Comparison of ENCODE assay signal across 22 cellular contexts in the genomic region with DNA sequence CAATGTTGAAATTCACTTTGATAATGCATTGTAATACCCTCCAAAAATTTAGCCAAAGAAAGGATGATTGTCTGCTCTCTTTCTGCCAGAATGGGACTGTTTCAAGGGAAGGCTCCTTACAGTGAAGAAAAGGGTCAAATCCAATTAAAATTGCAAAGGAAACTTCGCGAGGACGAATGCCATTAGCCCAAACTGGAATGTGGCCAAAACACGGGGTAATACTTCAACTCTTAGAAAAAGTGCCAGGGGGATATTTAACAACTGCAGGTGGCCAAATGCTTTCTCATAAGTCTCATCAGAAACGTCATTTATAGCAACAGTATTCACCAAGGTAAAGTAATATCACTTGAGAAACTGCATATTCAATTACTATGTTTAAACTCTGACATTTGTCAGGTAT. TPM values are rescaled to one million over a fixed set of nuclear protein-coding genes. Genes with fewer than 3 reads are reported as not detected.
"Had no signal": no experiment of that assay in that cellular context is flagged by ENCODE, and none has a peak within 500 bp of the region (broad histone marks: within the 10 kb centered on the region; RNA-seq: fewer than 3 reads in every experiment).

No MANE protein-coding gene starts in this region.

- H3K9me3 ChIP-seq: MG63, SK-N-SH had no signal

- DNase-seq: KBM-7; MG63; NCI-H1092; NCI-H1417 treated with DMSO at 0.1 percent for 48 hours; NCI-H146; NCI-H1694 treated with DMSO at 0.1 percent for 48 hours; NCI-H1930; NCI-H2107; NCI-H2171 treated with DMSO at 0.1 percent for 48 hours; NCI-H345; NCI-H446 treated with DMSO at 0.1 percent for 48 hours; NCI-H510A treated with DMSO at 0.1 percent for 48 hours; NCI-H526; NCI-H748 treated with DMSO at 0.1 percent for 48 hours; NK-92 treated with Interleukin-12 subunit alpha and Interleukin-12 subunit beta, amount 100 ng/mL, for 24 hours; PC-3; SHP77; SK-N-SH; SW 1271; T-cell had no signal

- H3K4me3 ChIP-seq: MG63 had no signal

- H3K36me3 ChIP-seq: MG63 had no signal

- ATAC-seq: Panc1, PC-3, T-cell had no signal

- H3K27me3 ChIP-seq: MG63 had no signal

- H3K27ac ChIP-seq: RWPE1 had no signal

RNA-seq across cellular contexts. Expression of a gene that starts 29.0 kb away (rescaled TPM):
- total RNA-seq: T-cell had no signal
